Comparison of ENCODE assay signal across 32 cellular contexts in genomic region chr7:86898171-86898570, GRCh38.
"Had no signal": no experiment of that assay in that cellular context is flagged by ENCODE, and none has a peak within 500 bp of the region (broad histone marks: within the 10 kb centered on the region; RNA-seq: fewer than 3 reads in every experiment).

No MANE protein-coding gene starts in this region.

- H3K9me3 ChIP-seq: MG63, Peyer's patch, SJSA1 had no signal

- H3K36me3 ChIP-seq: MG63, Peyer's patch, SJSA1 had no signal

- H3K4me1 ChIP-seq: Peyer's patch, SJSA1 had no signal

- H3K4me3 ChIP-seq: MG63, Peyer's patch, SJSA1 had no signal

- H3K27me3 ChIP-seq: MG63, Peyer's patch, SJSA1 had no signal

- H3K27ac ChIP-seq: Peyer's patch, SJSA1 had no signal

- DNase-seq: Kasumi-1, KG1, MG63, NCI-H1048, NCI-H1092 treated with DMSO at 0.1 percent for 48 hours, NCI-H1105 treated with DMSO at 0.1 percent for 48 hours, NCI-H1417, NCI-H1436, NCI-H146, NCI-H1694, NCI-H187, NCI-H1930, NCI-H2029 treated with DMSO at 0.1 percent for 48 hours, NCI-H2081 treated with DMSO at 0.1 percent for 48 hours, NCI-H2107, NCI-H2171, NCI-H226, NCI-H446 treated with DMSO at 0.1 percent for 48 hours, NCI-H510A, NCI-H524, NCI-H526, NCI-H69, NCI-H748 treated with DMSO at 0.1 percent for 48 hours, NCI-H82, OCI-M1, PC-3, Peyer's patch, Right ventricle myocardium superior, RPMI8226, SHP77 treated with DMSO at 0.1 percent for 48 hours, SW 1271 had no signal

- ATAC-seq: PC-3 had no signal
